17 cellular contexts compared by ENCODE assay signal in genomic region chr1:61109158-61109557, GRCh38.
"Had no signal": no experiment of that assay in that cellular context is flagged by ENCODE, and none has a peak within 500 bp of the region (broad histone marks: within the 10 kb centered on the region; RNA-seq: fewer than 3 reads in every experiment).

No MANE protein-coding gene starts in this region.

- DNase-seq: activated CD4-positive, alpha-beta T cell treated with anti-CD3 and anti-CD28 coated beads for 1 hour; activated CD4-positive, alpha-beta T cell treated with anti-CD3 and anti-CD28 coated beads, Interleukin-2, amount 50 U/mL, for 48 hours; activated CD8-positive, alpha-beta memory T cell treated with anti-CD3 and anti-CD28 coated beads, Interleukin-2, amount 10 ng/mL, durations not matched to agents 7 days and 5 days; activated T-cell treated with anti-CD3 and anti-CD28 coated beads, Interleukin-2, amount 50 U/mL, for 24 hours; central memory CD4-positive, alpha-beta T cell; colonic mucosa; left lung; natural killer cell; nucleus accumbens; stimulated activated CD4-positive, alpha-beta T cell treated with anti-CD3 and anti-CD28 coated beads, Interleukin-4, amount 100 ng/mL, for 24 hours; stimulated activated naive CD4-positive, alpha-beta T cell; T1000; transverse colon had no signal

- H3K27ac Mint-ChIP-seq: activated CD8-positive, alpha-beta memory T cell treated with anti-CD3 and anti-CD28 coated beads, Interleukin-2, amount 10 ng/mL, durations not matched to agents 7 days and 5 days; activated naive CD4-positive, alpha-beta T cell treated with anti-CD3 and anti-CD28 coated beads, Interleukin-2, amount 50 U/mL, for 24 hours; activated T-cell treated with anti-CD3 and anti-CD28 coated beads, Interleukin-2, amount 50 U/mL, for 24 hours; natural killer cell had no signal

- H3K9me3 Mint-ChIP-seq: activated naive CD4-positive, alpha-beta T cell treated with anti-CD3 and anti-CD28 coated beads, Interleukin-2, amount 50 U/mL, for 24 hours; activated T-cell treated with anti-CD3 and anti-CD28 coated beads, Interleukin-2, amount 50 U/mL, for 24 hours; natural killer cell had no signal

- H3K4me1 Mint-ChIP-seq: activated CD8-positive, alpha-beta memory T cell treated with anti-CD3 and anti-CD28 coated beads, Interleukin-2, amount 10 ng/mL, durations not matched to agents 7 days and 5 days; natural killer cell had no signal

- H3K27me3 Mint-ChIP-seq: activated CD8-positive, alpha-beta memory T cell treated with anti-CD3 and anti-CD28 coated beads, Interleukin-2, amount 10 ng/mL, durations not matched to agents 7 days and 5 days; activated T-cell treated with anti-CD3 and anti-CD28 coated beads, Interleukin-2, amount 50 U/mL, for 24 hours had no signal

- H3K36me3 Mint-ChIP-seq: natural killer cell had no signal

- H3K4me3 Mint-ChIP-seq: activated CD8-positive, alpha-beta memory T cell treated with anti-CD3 and anti-CD28 coated beads, Interleukin-2, amount 10 ng/mL, durations not matched to agents 7 days and 5 days; activated naive CD4-positive, alpha-beta T cell treated with anti-CD3 and anti-CD28 coated beads, Interleukin-2, amount 50 U/mL, for 24 hours; activated T-cell treated with anti-CD3 and anti-CD28 coated beads, Interleukin-2, amount 50 U/mL, for 24 hours; natural killer cell had no signal

- ATAC-seq: activated CD8-positive, alpha-beta memory T cell treated with anti-CD3 and anti-CD28 coated beads, Interleukin-2, amount 10 ng/mL, durations not matched to agents 7 days and 5 days; esophagus mucosa; left lung; natural killer cell had no signal

- H3K4me3 ChIP-seq: colonic mucosa, left lung, skin epidermis, transverse colon, vagina had no signal
